ENCODE assay signal across 10 cellular contexts in the genomic region with DNA sequence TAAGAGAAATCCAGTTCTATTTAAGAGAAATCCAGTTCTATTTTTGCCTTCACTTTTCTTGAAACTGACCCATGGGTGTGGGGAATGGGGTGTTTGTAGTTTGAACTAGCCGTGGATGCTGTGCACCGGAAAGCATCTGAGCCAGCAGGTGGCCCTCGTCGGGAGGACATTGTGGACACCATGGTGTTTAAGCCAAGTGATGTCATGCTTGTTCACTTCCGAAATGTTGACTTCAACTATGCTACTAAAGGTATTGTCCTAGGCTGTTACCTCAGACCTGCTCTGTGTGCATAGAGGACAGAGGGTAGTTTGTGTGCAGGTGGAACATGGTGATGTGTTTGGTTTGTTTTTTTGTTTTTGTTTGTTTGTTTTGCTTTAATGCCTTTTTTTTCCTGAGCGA. TPM values are rescaled to one million over a fixed set of nuclear protein-coding genes. Genes with fewer than 3 reads are reported as not detected.
DNase-seq lines count a peak whose midpoint lies in the region; ATAC-seq, FAIRE-seq and TF ChIP-seq lines count a peak whose summit lies in the region.
"Had no signal": no experiment of that assay in that cellular context is flagged by ENCODE, and none has a peak within 500 bp of the region (broad histone marks: within the 10 kb centered on the region; RNA-seq: fewer than 3 reads in every experiment).

No MANE protein-coding gene starts in this region.

- no peak overlapping the region for H3T11ph ChIP-seq in H9 (ENCODE audit: low read length)

- H3K4me2 ChIP-seq in H9 (ENCODE audit: insufficient read depth, insufficient read length, low read length) (no peak overlapping the region), keratinocyte (ENCODE audit: control insufficient read depth, extremely low read depth, insufficient read depth, low read depth, low read length) (peak overlapping the region; percentile 96)

- H4K5ac ChIP-seq in H9 (ENCODE audit: insufficient read length, low read depth, low read length), result no peak overlapping the region

- DNase-seq in AG04450 (ENCODE audit: low read depth, low spot score), result no peak
- no peak for DNase-seq in H9
- no peak for DNase-seq in activated naive CD8-positive, alpha-beta T cell treated with anti-CD3 and anti-CD28 coated beads for 36 hours
- no peak for DNase-seq in keratinocyte (ENCODE audit: low read depth, low spot score)
- DNase-seq in NCI-H345 treated with DMSO at 0.1 percent for 48 hours (lab: John Stamatoyannopoulos, UW; ENCODE audit: unreplicated experiment), result no peak
- no peak for DNase-seq in lower lobe of right lung
- DNase-seq in T1000 (lab: John Stamatoyannopoulos, UW), result no peak
- DNase-seq: EL had no signal

- POLR2A ChIA-PET in AG04450 (lab: Yijun Ruan, JAX), result no interaction called here

- no peak overlapping the region for H2AK5ac ChIP-seq in H9 (ENCODE audit: insufficient read length, low read length)

- TF ChIP-seq CTCF in AG04450 (IDR thresholded peaks at IDR 0.05; ENCODE audit: low read depth, low read length) (0 out of 2 replicates have a peak, but pooled peaks have one; percentile 12), H9 (conservative IDR thresholded peaks at IDR 0.05) (no peak), keratinocyte (optimal IDR thresholded peaks at IDR 0.05 in 1 of 3, IDR thresholded peaks at IDR 0.05 in 1 of 3, conservative IDR thresholded peaks at IDR 0.05 in 1 of 3; ENCODE audit: extremely low read depth in 1 of 3, insufficient read depth in 2 of 3, low read length in 3 of 3) (peak in 1 of 3 experiments; percentile 31), lower lobe of right lung (IDR thresholded peaks at IDR 0.05) (no peak)

- intact Hi-C loops in lower lobe of right lung (cut with DNase I), result no loop called here

- H3K18ac ChIP-seq in H9 (ENCODE audit: insufficient read length, low read depth, low read length), result no peak overlapping the region

- peaks cover 19% of the 10 kb centered on the region; the same call in 1 of the 2 replicates for H3K79me2 ChIP-seq in H9 (ENCODE audit: insufficient read depth, low read length)
- H3K79me2 ChIP-seq in keratinocyte (ENCODE audit: control insufficient read depth, insufficient read depth, low read length), result peaks cover 69% of the 10 kb centered on the region

- H3K14ac ChIP-seq in H9 (ENCODE audit: insufficient read depth, low read length), result no peak overlapping the region

- no peaks in the 10 kb centered on the region for H3K27me3 ChIP-seq in AG04450 (ENCODE audit: control insufficient read depth, insufficient read depth, low read length)
- H3K27me3 ChIP-seq in H9 (ENCODE audit: insufficient read depth, low read length), result no peaks in the 10 kb centered on the region
- no peaks in the 10 kb centered on the region for H3K27me3 ChIP-seq in keratinocyte (ENCODE audit: control insufficient read depth, extremely low read depth, insufficient read depth, low read length)
- H3K27me3 ChIP-seq in lower lobe of right lung (ENCODE audit: low read depth), result no peaks in the 10 kb centered on the region
- H3K27me3 ChIP-seq: right atrium auricular region had no signal

- H2BK5ac ChIP-seq in H9 (ENCODE audit: insufficient read length, low read length), result no peak overlapping the region

- H3K27me3 Mint-ChIP-seq in H9 (ENCODE audit: low read depth), result no peaks in the 10 kb centered on the region
- H3K27me3 Mint-ChIP-seq in activated naive CD8-positive, alpha-beta T cell treated with anti-CD3 and anti-CD28 coated beads for 36 hours, result peaks cover 5% of the 10 kb centered on the region

- H3K36me3 ChIP-seq in keratinocyte (ENCODE audit: control insufficient read depth in 2 of 2, extremely low read depth in 1 of 2, insufficient read depth in 2 of 2, low read length in 2 of 2) (peaks cover 33 to 51% of the 10 kb centered on the region in 2 experiments), lower lobe of right lung (peaks cover 62% of the 10 kb centered on the region)

- H3K4me3 Mint-ChIP-seq in H9, result peak overlapping the region; percentile 98
- H3K4me3 Mint-ChIP-seq in activated naive CD8-positive, alpha-beta T cell treated with anti-CD3 and anti-CD28 coated beads for 36 hours, result peak overlapping the region; percentile 52

- FAIRE-seq in keratinocyte (lab: Jason Lieb, UNC), result no peak

- H3K4me1 ChIP-seq in H9 (ENCODE audit: insufficient read depth, low read length), result no peaks in the 10 kb centered on the region
- H3K4me1 ChIP-seq in keratinocyte (ENCODE audit: control insufficient read depth, extremely low read depth, insufficient read depth, low read length), result peaks cover 22% of the 10 kb centered on the region
- peaks cover 27% of the 10 kb centered on the region for H3K4me1 ChIP-seq in lower lobe of right lung

- no peaks in the 10 kb centered on the region for H3K9me1 ChIP-seq in keratinocyte (ENCODE audit: control insufficient read depth, extremely low read depth, insufficient read depth, low read length)

- no peak overlapping the region for H2BK12ac ChIP-seq in H9 (ENCODE audit: insufficient read length, low read depth, low read length)

- CTCF ChIA-PET in AG04450 (lab: Charles Lee), result no interaction called here

- H3K4me1 Mint-ChIP-seq in H9, result peaks cover 23 to 30% of the 10 kb centered on the region in 2 experiments
- peaks cover 50% of the 10 kb centered on the region for H3K4me1 Mint-ChIP-seq in activated naive CD8-positive, alpha-beta T cell treated with anti-CD3 and anti-CD28 coated beads for 36 hours

- H3K27ac ChIP-seq in AG04450 (ENCODE audit: low read depth, low read length) (no peak overlapping the region), H9 (ENCODE audit: insufficient read length, low read depth, low read length) (no peak overlapping the region), keratinocyte (ENCODE audit: control insufficient read depth, insufficient read depth, low read length) (no peak overlapping the region), lower lobe of right lung (no peak overlapping the region)
- H3K27ac ChIP-seq: right atrium auricular region had no signal

- peak overlapping the region; percentile 27 to 66 (median 44); a peak in 5 of 7 replicates for H3K27ac Mint-ChIP-seq in H9
- peak overlapping the region; percentile 100 for H3K27ac Mint-ChIP-seq in activated naive CD8-positive, alpha-beta T cell treated with anti-CD3 and anti-CD28 coated beads for 36 hours

- no peaks in the 10 kb centered on the region for H3K79me1 ChIP-seq in H9 (ENCODE audit: insufficient read depth, low read depth, low read length, poor library complexity, severe bottlenecking)

- no peaks in the 10 kb centered on the region; a peak in 1 of 5 replicates for H3K9me3 Mint-ChIP-seq in H9
- H3K9me3 Mint-ChIP-seq in activated naive CD8-positive, alpha-beta T cell treated with anti-CD3 and anti-CD28 coated beads for 36 hours, result no peaks in the 10 kb centered on the region

- H3K4me3 ChIP-seq in AG04450 (ENCODE audit: low read depth, low read length) (peak overlapping the region; percentile 98), keratinocyte (ENCODE audit: control insufficient read depth in 2 of 3, extremely low read depth in 1 of 3, insufficient read depth in 2 of 3, low read depth in 1 of 3, low read length in 3 of 3) (no peak overlapping the region), lower lobe of right lung (no peak overlapping the region)
- H3K4me3 ChIP-seq: right atrium auricular region had no signal

- H4K20me1 ChIP-seq in H9 (ENCODE audit: control insufficient read depth, insufficient read depth, insufficient read length) (no peaks in the 10 kb centered on the region), keratinocyte (ENCODE audit: control insufficient read depth, extremely low read depth, insufficient read depth, low read length) (peaks cover 13% of the 10 kb centered on the region)

- dilution Hi-C loops in keratinocyte (cut with MboI; ENCODE audit: extremely low pct_ligation_motif_present, low sequenced_read_pairs), result no loop called here

- H2BK20ac ChIP-seq in H9 (ENCODE audit: low read depth, low read length, poor library complexity, severe bottlenecking), result no peak overlapping the region

- H3K23ac ChIP-seq in H9 (ENCODE audit: insufficient read length, low read depth, low read length), result no peak overlapping the region

- no peak overlapping the region for H4K8ac ChIP-seq in H9 (replicated peaks; ENCODE audit: insufficient read length, low read depth, low read length)

- H3K56ac ChIP-seq in H9 (ENCODE audit: insufficient read length, low read depth, low read length), result no peak overlapping the region

- no peak overlapping the region for H2AFZ ChIP-seq in H9 (ENCODE audit: low read length)
- H2AFZ ChIP-seq in keratinocyte (ENCODE audit: control insufficient read depth, low read length), result no peak overlapping the region

- peaks cover 6% of the 10 kb centered on the region for H3K23me2 ChIP-seq in H9 (ENCODE audit: insufficient read length, low read depth, low read length, poor library complexity, severe bottlenecking)

- no peak overlapping the region for H3K4ac ChIP-seq in H9 (ENCODE audit: low read depth, low read length)

- H4K91ac ChIP-seq in H9 (ENCODE audit: insufficient read length, low read depth, low read length), result no peak overlapping the region

- WGBS in H9 (ENCODE audit: extremely low coverage, insufficient read length, low lambda C conversion rate), result no CpG with 5 or more reads among the region's 6 CpGs

- no peak for ATAC-seq in GM18502 (IDR thresholded peaks at IDR 0.05; ENCODE audit: poor library complexity, unreplicated experiment)
- no peak for ATAC-seq in lower lobe of right lung

- peaks cover 56 to 72% (median 67%) of the 10 kb centered on the region in 3 experiments for H3K36me3 Mint-ChIP-seq in H9 (ENCODE audit: insufficient read depth in 1 of 3, low read depth in 3 of 3)
- peaks cover 68% of the 10 kb centered on the region for H3K36me3 Mint-ChIP-seq in activated naive CD8-positive, alpha-beta T cell treated with anti-CD3 and anti-CD28 coated beads for 36 hours

- no peak overlapping the region for H3K9ac ChIP-seq in H9 (ENCODE audit: extremely low read depth, insufficient read length, low read length)
- peak overlapping the region; percentile 23 for H3K9ac ChIP-seq in keratinocyte (ENCODE audit: control insufficient read depth, extremely low read depth, insufficient read depth, low read length)

- no peaks in the 10 kb centered on the region for H3K9me3 ChIP-seq in AG04450 (ENCODE audit: control insufficient read depth, insufficient read depth, low read length)
- H3K9me3 ChIP-seq in H9 (ENCODE audit: control insufficient read depth, low read depth, low read length), result no peaks in the 10 kb centered on the region
- no peaks in the 10 kb centered on the region for H3K9me3 ChIP-seq in keratinocyte (ENCODE audit: control insufficient read depth, low read depth, low read length)
- H3K9me3 ChIP-seq in lower lobe of right lung, result no peaks in the 10 kb centered on the region
- H3K9me3 ChIP-seq: right atrium auricular region had no signal

- H2BK120ac ChIP-seq in H9 (ENCODE audit: low read depth, low read length, poor library complexity, severe bottlenecking), result no peak overlapping the region

- H2BK15ac ChIP-seq in H9 (ENCODE audit: low read depth, low read length), result no peak overlapping the region

RNA-seq across cellular contexts. Expression of a gene that starts 3.3 kb away (rescaled TPM):
- polyA plus RNA-seq in AG04450 (2011; rRNA removed), result 19.7 and 27.5 TPM in 2 replicates
- polyA minus RNA-seq in AG04450 (2011; rRNA and poly(A)+ RNA removed), result 33.8 and 40.1 TPM in 2 replicates
- 293 and 309 TPM in 2 replicates for total RNA-seq in H9 (2021)
- 100 to 1,000 TPM; 296 to 308 TPM for total RNA-seq in activated naive CD8-positive, alpha-beta T cell treated with anti-CD3 and anti-CD28 coated beads for 36 hours
- polyA plus RNA-seq in keratinocyte, result 10.5 to 28.1 TPM (median 11.8 TPM) in 3 replicates
- polyA plus RNA-seq in keratinocyte (2011; ENCODE audit: low read depth), result 46.3 TPM
- 20.9 and 35.7 TPM in 2 replicates for polyA plus RNA-seq in keratinocyte (2011; cell fraction: cytosol; rRNA removed)
- polyA plus RNA-seq in keratinocyte (2011; cell fraction: nucleus; rRNA removed), result 89.7 and 115 TPM in 2 replicates
- polyA plus RNA-seq in keratinocyte (2012; ENCODE audit: low replicate concordance), result 69.0 and 70.4 TPM in 2 replicates
- 12.0 to 101 TPM (median 27.9 TPM) in 3 replicates for polyA minus RNA-seq in keratinocyte
- polyA minus RNA-seq in keratinocyte (2011; cell fraction: cytosol; rRNA and poly(A)+ RNA removed), result 51.4 TPM
- polyA minus RNA-seq in keratinocyte (2011; cell fraction: nucleus; rRNA and poly(A)+ RNA removed), result 42.2 and 54.4 TPM in 2 replicates
- 145 TPM for total RNA-seq in lower lobe of right lung

RNA-seq across cellular contexts. Expression of a gene that starts 20.0 kb away (rescaled TPM):
- polyA plus RNA-seq in AG04450 (2011; rRNA removed) (107 and 110 TPM in 2 replicates), keratinocyte (104 to 145 TPM (median 134 TPM) in 3 replicates)
- polyA minus RNA-seq in AG04450 (2011; rRNA and poly(A)+ RNA removed), result 55.5 and 69.2 TPM in 2 replicates
- total RNA-seq in H9 (2021) (207 and 208 TPM in 2 replicates), lower lobe of right lung (112 TPM)
- total RNA-seq in activated naive CD8-positive, alpha-beta T cell treated with anti-CD3 and anti-CD28 coated beads for 36 hours, result 100 to 1,000 TPM; 360 to 382 TPM
- 94.7 TPM for polyA plus RNA-seq in keratinocyte (2011; ENCODE audit: low read depth)
- 70.1 and 121 TPM in 2 replicates for polyA plus RNA-seq in keratinocyte (2011; cell fraction: cytosol; rRNA removed)
- polyA plus RNA-seq in keratinocyte (2011; cell fraction: nucleus; rRNA removed), result 238 and 243 TPM in 2 replicates
- polyA plus RNA-seq in keratinocyte (2012; ENCODE audit: low replicate concordance), result 152 and 174 TPM in 2 replicates
- 42.7 to 146 TPM (median 71.6 TPM) in 3 replicates for polyA minus RNA-seq in keratinocyte
- 79.0 TPM for polyA minus RNA-seq in keratinocyte (2011; cell fraction: cytosol; rRNA and poly(A)+ RNA removed)
- polyA minus RNA-seq in keratinocyte (2011; cell fraction: nucleus; rRNA and poly(A)+ RNA removed), result 46.2 and 50.9 TPM in 2 replicates

RNA-seq across cellular contexts. Expression of a gene that starts 37.5 kb away (rescaled TPM):
- polyA plus RNA-seq in AG04450 (2011; rRNA removed) (12.2 and 13.8 TPM in 2 replicates), keratinocyte (10.5 to 17.9 TPM (median 15.7 TPM) in 3 replicates)
- polyA minus RNA-seq in AG04450 (2011; rRNA and poly(A)+ RNA removed), result 13.5 and 25.8 TPM in 2 replicates
- total RNA-seq in H9 (2021) (50.1 and 51.9 TPM in 2 replicates), lower lobe of right lung (49.0 TPM)
- total RNA-seq in activated naive CD8-positive, alpha-beta T cell treated with anti-CD3 and anti-CD28 coated beads for 36 hours, result 10 to 100 TPM; 33.8 to 34.7 TPM
- 2.9 TPM for polyA plus RNA-seq in keratinocyte (2011; ENCODE audit: low read depth)
- 11.4 and 15.2 TPM in 2 replicates for polyA plus RNA-seq in keratinocyte (2011; cell fraction: cytosol; rRNA removed)
- polyA plus RNA-seq in keratinocyte (2011; cell fraction: nucleus; rRNA removed), result 55.4 and 62.4 TPM in 2 replicates
- polyA plus RNA-seq in keratinocyte (2012; ENCODE audit: low replicate concordance), result 15.1 and 19.4 TPM in 2 replicates
- polyA minus RNA-seq in keratinocyte, result 11.3 to 31.5 TPM (median 14.2 TPM) in 3 replicates
- 19.4 TPM for polyA minus RNA-seq in keratinocyte (2011; cell fraction: cytosol; rRNA and poly(A)+ RNA removed)
- polyA minus RNA-seq in keratinocyte (2011; cell fraction: nucleus; rRNA and poly(A)+ RNA removed), result 11.3 and 17.5 TPM in 2 replicates

RNA-seq across cellular contexts. Expression of a gene that starts 52.1 kb away (rescaled TPM):
- polyA plus RNA-seq in AG04450 (2011; rRNA removed), result 0.22 and 0.50 TPM in 2 replicates
- 0.17 and 8.4 TPM in 2 replicates for polyA minus RNA-seq in AG04450 (2011; rRNA and poly(A)+ RNA removed)
- 3.9 and 4.6 TPM in 2 replicates for total RNA-seq in H9 (2021)
- total RNA-seq in activated naive CD8-positive, alpha-beta T cell treated with anti-CD3 and anti-CD28 coated beads for 36 hours, result 1 to 10 TPM; 2.0 to 2.8 TPM
- 0.12 to 0.48 TPM (median 0.29 TPM) in 3 replicates for polyA plus RNA-seq in keratinocyte
- polyA plus RNA-seq in keratinocyte (2011; ENCODE audit: low read depth), result 0.81 TPM
- 0.03 and 0.06 TPM in 2 replicates for polyA plus RNA-seq in keratinocyte (2011; cell fraction: cytosol; rRNA removed)
- polyA plus RNA-seq in keratinocyte (2011; cell fraction: nucleus; rRNA removed), result 2.5 and 4.2 TPM in 2 replicates
- polyA plus RNA-seq in keratinocyte (2012; ENCODE audit: low replicate concordance), result 1.8 and 1.9 TPM in 2 replicates
- 0.23 to 0.48 TPM (median 0.33 TPM) in 3 replicates for polyA minus RNA-seq in keratinocyte
- polyA minus RNA-seq in keratinocyte (2011; cell fraction: cytosol; rRNA and poly(A)+ RNA removed), result not detected
- 0.42 and 1.3 TPM in 2 replicates for polyA minus RNA-seq in keratinocyte (2011; cell fraction: nucleus; rRNA and poly(A)+ RNA removed)
- total RNA-seq in lower lobe of right lung, result 0.38 TPM
